Comparison of ENCODE assay signal across 10 cellular contexts in the genomic region with DNA sequence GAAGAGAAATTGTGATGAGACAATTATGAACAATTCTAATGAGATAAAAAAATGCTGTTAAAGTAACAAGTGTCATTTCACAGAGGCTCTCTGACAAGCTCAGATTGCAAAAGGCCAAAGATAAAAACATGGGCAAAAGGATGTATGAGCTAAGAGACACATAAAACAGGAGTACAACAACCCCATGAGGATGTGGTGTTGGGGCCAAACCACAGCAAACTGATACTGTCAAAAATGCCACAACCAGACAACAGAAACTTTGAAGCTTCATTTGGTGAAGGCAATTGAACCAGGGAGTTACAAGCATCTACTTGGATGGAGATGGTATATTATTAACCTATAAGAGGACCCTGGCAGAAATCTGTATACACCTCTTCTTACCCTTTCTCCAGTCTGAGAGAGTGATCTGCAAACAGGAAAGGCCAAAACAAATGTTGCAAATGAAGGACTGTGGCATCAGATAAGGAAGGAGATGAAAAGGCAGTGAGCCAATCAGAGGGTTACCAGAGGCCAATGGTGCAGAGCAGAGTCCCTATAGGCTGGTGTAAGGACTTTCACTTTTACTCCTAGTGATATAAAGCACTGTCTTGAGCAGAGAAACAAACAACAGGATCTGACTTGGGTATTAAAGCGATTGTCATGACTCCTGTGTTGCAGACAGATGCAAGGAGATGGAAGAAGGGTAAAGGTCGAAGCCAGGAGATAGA.
DNase-seq lines count a peak whose midpoint lies in the region; ATAC-seq and TF ChIP-seq lines count a peak whose summit lies in the region.
"Had no signal": no experiment of that assay in that cellular context is flagged by ENCODE, and none has a peak within 500 bp of the region (broad histone marks: within the 10 kb centered on the region; RNA-seq: fewer than 3 reads in every experiment).

No MANE protein-coding gene starts in this region.

- no peak overlapping the region for H2BK120ac ChIP-seq in mesenchymal stem cell (ENCODE audit: low read depth, low read length)

- no peak overlapping the region for H4K8ac ChIP-seq in mesenchymal stem cell (ENCODE audit: low read length)

- peak overlapping the region; percentile 64 for H3K27ac Mint-ChIP-seq in T-helper 17 cell

- no peak overlapping the region for H4K91ac ChIP-seq in mesenchymal stem cell (ENCODE audit: low read length)

- H3K4me1 ChIP-seq in mesenchymal stem cell (ENCODE audit: control insufficient read depth, insufficient read depth, low read depth, low read length) (no peaks in the 10 kb centered on the region), thyroid gland (no peaks in the 10 kb centered on the region)
- H3K4me1 ChIP-seq: prostate gland had no signal

- TF ChIP-seq CTCF in thyroid gland (IDR thresholded peaks at IDR 0.05) = no peak

- H3K18ac ChIP-seq in mesenchymal stem cell (ENCODE audit: low read depth in 1 of 2, low read length in 2 of 2) = no peak overlapping the region

- H3K4me3 ChIP-seq in mesenchymal stem cell (ENCODE audit: insufficient read depth in 1 of 2, low read depth in 1 of 2, low read length in 2 of 2) = no peak overlapping the region
- no peak overlapping the region for H3K4me3 ChIP-seq in thyroid gland (replicated peaks in 1 of 3)
- H3K4me3 ChIP-seq: prostate gland had no signal

- ATAC-seq in T-helper 17 cell (peak; percentile 85), GM18517 (IDR thresholded peaks at IDR 0.05; ENCODE audit: unreplicated experiment) (no peak)

- no peak overlapping the region for H3K4ac ChIP-seq in mesenchymal stem cell (ENCODE audit: low read depth in 1 of 2, low read length in 2 of 2)

- H3K27me3 Mint-ChIP-seq in T-helper 17 cell = no peaks in the 10 kb centered on the region

- H2BK5ac ChIP-seq in mesenchymal stem cell (ENCODE audit: low read depth, low read length, poor library complexity, severe bottlenecking) = no peak overlapping the region

- no peak overlapping the region for H3K9ac ChIP-seq in mesenchymal stem cell (ENCODE audit: low read length)

- TF ChIP-seq POLR2A in thyroid gland (IDR thresholded peaks at IDR 0.05) = no peak

- H3K27ac ChIP-seq in mesenchymal stem cell (ENCODE audit: low read length, poor library complexity, severe bottlenecking) (no peak overlapping the region), thyroid gland (no peak overlapping the region)
- H3K27ac ChIP-seq: prostate gland, VCaP had no signal

- H3K4me1 Mint-ChIP-seq in T-helper 17 cell = peaks cover 12% of the 10 kb centered on the region

- intact Hi-C loops in thyroid gland (cut with DNase I) = no loop called here

- no peak overlapping the region for H2AK5ac ChIP-seq in mesenchymal stem cell (ENCODE audit: low read length, severe bottlenecking)

- H3K4me3 Mint-ChIP-seq in T-helper 17 cell = peak overlapping the region; percentile 60

- no peak overlapping the region for H2BK15ac ChIP-seq in mesenchymal stem cell (ENCODE audit: low read depth, poor library complexity, severe bottlenecking)

- in situ Hi-C loops in Caki2 (cut with HindIII; ENCODE audit: low pct_unique_long_range_greater_than_20kb, low sequenced_read_pairs) = no loop called here

- 81% methylated on average over 2 of the region's 2 CpGs for WGBS in mesenchymal stem cell
- 77 to 82% methylated on average over 2 of the region's 2 CpGs for WGBS in thyroid gland, 2 donors

- no peaks in the 10 kb centered on the region for H3K36me3 ChIP-seq in mesenchymal stem cell (ENCODE audit: control insufficient read depth in 1 of 2, insufficient read depth in 2 of 2, low read depth in 1 of 2, low read length in 2 of 2)
- no peaks in the 10 kb centered on the region for H3K36me3 ChIP-seq in thyroid gland
- H3K36me3 ChIP-seq: prostate gland had no signal

- no peaks in the 10 kb centered on the region for H3K36me3 Mint-ChIP-seq in T-helper 17 cell (ENCODE audit: low read depth)

- no peak overlapping the region for H3K23ac ChIP-seq in mesenchymal stem cell (ENCODE audit: low read length in 2 of 2)

- no peak overlapping the region for H2AFZ ChIP-seq in mesenchymal stem cell (ENCODE audit: low read depth, low read length)

- H3K27me3 ChIP-seq in mesenchymal stem cell (ENCODE audit: control insufficient read depth in 1 of 2, insufficient read depth in 1 of 2, low read length in 2 of 2) (no peaks in the 10 kb centered on the region), thyroid gland (no peaks in the 10 kb centered on the region)

- no peak overlapping the region for H3K4me2 ChIP-seq in mesenchymal stem cell (ENCODE audit: low read length, poor library complexity, severe bottlenecking)

- H2BK12ac ChIP-seq in mesenchymal stem cell (ENCODE audit: low read length in 2 of 2) = no peak overlapping the region

- H3K14ac ChIP-seq in mesenchymal stem cell (ENCODE audit: low read length in 2 of 2) = no peak overlapping the region

- DNase-seq in Caki2 (ENCODE audit: low read depth) (peak; percentile 19), HT-29 (ENCODE audit: low spot score) (peak; percentile 16), T-helper 17 cell (no peak), mesenchymal stem cell (peak; percentile 32), NCI-H1092 treated with DMSO at 0.1 percent for 48 hours (lab: John Stamatoyannopoulos, UW) (no peak), thyroid gland (no peak)
- DNase-seq: NCI-H526 had no signal

- H3K9me3 ChIP-seq in T-helper 17 cell (ENCODE audit: control insufficient read depth, low read length, poor library complexity, severe bottlenecking) (no peaks in the 10 kb centered on the region), mesenchymal stem cell (ENCODE audit: control insufficient read depth, low read length) (peaks cover 4% of the 10 kb centered on the region), thyroid gland (no peaks in the 10 kb centered on the region)
- H3K9me3 ChIP-seq: prostate gland had no signal

- H3K79me1 ChIP-seq in mesenchymal stem cell (replicated peaks; ENCODE audit: low read length, poor library complexity, severe bottlenecking) = no peaks in the 10 kb centered on the region

Comparison
In these comparisons a context has a peak if more than half of its experiments do, and no peak if none do; other contexts are left out.
1. DNase-seq: peak in Caki2 (single experiment), HT-29 (single experiment) and mesenchymal stem cell (single experiment); none in T-helper 17 cell (0 of 3), NCI-H1092 treated with DMSO at 0.1 percent for 48 hours (single experiment) and thyroid gland (0 of 2).